In genomic region chr5:75603421-75603820, GRCh38 we compare ENCODE assay signal across 25 cellular contexts. TPM values are rescaled to one million over a fixed set of nuclear protein-coding genes. Genes with fewer than 3 reads are reported as not detected.
A peak's percentile ranks its signal among the peaks of the same experiment; 100 is the strongest.
DNase-seq lines count a peak whose midpoint lies in the region; ATAC-seq and TF ChIP-seq lines count a peak whose summit lies in the region.
"Had no signal": no experiment of that assay in that cellular context is flagged by ENCODE, and none has a peak within 500 bp of the region (broad histone marks: within the 10 kb centered on the region; RNA-seq: fewer than 3 reads in every experiment).

No MANE protein-coding gene starts in this region.

- H3K36me3 Mint-ChIP-seq in neural crest cell (ENCODE audit: low read depth): peaks cover 9% of the 10 kb centered on the region

- H3K4me1 ChIP-seq in foreskin keratinocyte: peaks cover 44% of the 10 kb centered on the region
- H3K4me1 ChIP-seq: esophagus squamous epithelium had no signal

- TF ChIP-seq CTCF in foreskin keratinocyte (conservative IDR thresholded peaks at IDR 0.05): no peak
- TF ChIP-seq CTCF in neural crest cell (conservative IDR thresholded peaks at IDR 0.05): no peak

- H3K27ac Mint-ChIP-seq in neural crest cell (ENCODE audit: unreplicated experiment): peak overlapping the region; percentile 7
- H3K27ac Mint-ChIP-seq: B cell; naive thymus-derived CD4-positive, alpha-beta T cell had no signal

- ATAC-seq in foreskin keratinocyte (peak; percentile 49), GM21717 (IDR thresholded peaks at IDR 0.05; ENCODE audit: unreplicated experiment) (no peak)
- ATAC-seq: naive thymus-derived CD4-positive, alpha-beta T cell had no signal

- H3K27ac ChIP-seq in foreskin keratinocyte: peak overlapping the region; percentile 88
- H3K27ac ChIP-seq: dorsolateral prefrontal cortex, esophagus squamous epithelium, HL-60, left ventricle myocardium inferior had no signal

- H3K4me3 Mint-ChIP-seq in neural crest cell: no peak overlapping the region
- H3K4me3 Mint-ChIP-seq: B cell; naive thymus-derived CD4-positive, alpha-beta T cell had no signal

- H3K9me3 Mint-ChIP-seq in neural crest cell: no peaks in the 10 kb centered on the region
- H3K9me3 Mint-ChIP-seq: naive thymus-derived CD4-positive, alpha-beta T cell had no signal

- DNase-seq in GM04504 (ENCODE audit: low read depth) (peak; percentile 46), astrocyte of the hippocampus (ENCODE audit: low read depth, low spot score) (peak; percentile 23), foreskin keratinocyte (peak; percentile 80 to 92), neural crest cell (ENCODE audit: low read depth, low spot score) (no peak), AG20443 (ENCODE audit: low spot score) (no peak), KG1 (lab: John Stamatoyannopoulos, UW) (no peak)
- no peak for DNase-seq in stimulated activated CD4-positive, alpha-beta T cell treated with anti-CD3 and anti-CD28 coated beads, Interleukin-4, amount 100 ng/mL, for 24 hours
- DNase-seq: activated CD4-positive, alpha-beta T cell treated with anti-CD3 and anti-CD28 coated beads for 1 hour; activated CD8-positive, alpha-beta memory T cell treated with anti-CD3 and anti-CD28 coated beads, Interleukin-2, amount 50 U/mL, for 4 hours; activated gamma-delta T cell; dorsolateral prefrontal cortex; esophagus squamous epithelium; GOT3; left ventricle myocardium inferior; naive thymus-derived CD4-positive, alpha-beta T cell; NCI-H1092 treated with DMSO at 0.1 percent for 48 hours; NCI-H2107; NCI-H69; posterior cingulate gyrus; small intestine; T1000 had no signal

- H3K27me3 Mint-ChIP-seq in neural crest cell (ENCODE audit: low read depth): no peaks in the 10 kb centered on the region
- H3K27me3 Mint-ChIP-seq: B cell had no signal

- no peaks in the 10 kb centered on the region for H3K27me3 ChIP-seq in foreskin keratinocyte
- H3K27me3 ChIP-seq: dorsolateral prefrontal cortex, esophagus squamous epithelium had no signal

- peaks cover 17% of the 10 kb centered on the region for H3K4me1 Mint-ChIP-seq in neural crest cell

RNA-seq across cellular contexts. Expression of gene ANKDD1B, which starts 7.8 kb away (rescaled TPM):
- total RNA-seq in foreskin keratinocyte: 0.07 and 0.10 TPM in 2 replicates
- polyA plus RNA-seq in foreskin keratinocyte: 0.07 TPM in 2 replicates
- total RNA-seq in neural crest cell: 0.20 and 0.28 TPM in 2 replicates
- total RNA-seq: OCI-LY7 had no signal

Comparison
In these comparisons a context has a peak if more than half of its experiments do, and no peak if none do; other contexts are left out.
1. DNase-seq: peak in GM04504 (single experiment), astrocyte of the hippocampus (single experiment) and foreskin keratinocyte (2 of 2); none in neural crest cell (single experiment), stimulated activated CD4-positive, alpha-beta T cell treated with anti-CD3 and anti-CD28 coated beads, Interleukin-4, amount 100 ng/mL, for 24 hours (single experiment), AG20443 (single experiment) and KG1 (single experiment).